Comparison of ENCODE assay signal across 17 cellular contexts in the genomic region with DNA sequence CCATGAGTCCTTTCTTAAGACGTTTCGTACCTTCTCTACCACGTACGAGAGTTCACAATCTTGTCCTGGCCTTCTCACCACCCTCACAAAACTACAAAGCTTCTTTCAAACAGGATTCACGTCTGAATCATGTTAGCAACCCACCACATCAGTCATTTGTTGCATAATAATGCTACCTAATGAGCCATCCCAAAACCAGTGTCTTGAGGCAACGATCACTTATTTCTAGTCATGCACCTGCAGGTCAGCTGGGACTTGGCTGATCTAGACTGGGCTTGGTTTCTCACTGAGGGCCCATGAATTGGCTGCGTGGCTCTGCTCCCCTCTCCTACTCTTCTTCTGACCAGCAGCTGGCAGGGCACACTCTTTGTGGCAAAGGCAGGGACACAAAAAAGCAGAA.
"Had no signal": no experiment of that assay in that cellular context is flagged by ENCODE, and none has a peak within 500 bp of the region (broad histone marks: within the 10 kb centered on the region; RNA-seq: fewer than 3 reads in every experiment).

No MANE protein-coding gene starts in this region.

- H3K9me3 ChIP-seq: MG63 had no signal

- DNase-seq: activated CD4-positive, alpha-beta T cell treated with anti-CD3 and anti-CD28 coated beads for 4 hours; activated CD8-positive, alpha-beta memory T cell treated with anti-CD3 and anti-CD28 coated beads, Interleukin-2, amount 50 U/mL, for 4 hours; activated CD8-positive, alpha-beta T cell treated with anti-CD3 and anti-CD28 coated beads for 36 hours; activated naive CD4-positive, alpha-beta T cell; activated T-cell treated with anti-CD3 and anti-CD28 coated beads, Interleukin-2, amount 50 U/mL, for 72 hours; amygdala; MG63; MV-4-11; NCI-H1105 treated with DMSO at 0.1 percent for 48 hours; NCI-H1436 treated with DMSO at 0.1 percent for 48 hours; NCI-H187; NCI-H2081; NCI-H446; NCI-H524; PC-3; SHP77 treated with DMSO at 0.1 percent for 48 hours had no signal

- H3K4me3 ChIP-seq: MG63 had no signal

- H3K27me3 ChIP-seq: MG63 had no signal

- FAIRE-seq: astrocyte had no signal

- H3K36me3 ChIP-seq: MG63 had no signal
